ENCODE assay signal across 16 cellular contexts in genomic region chr21:34215911-34216310, GRCh38.
DNase-seq lines count a peak whose midpoint lies in the region; ATAC-seq and TF ChIP-seq lines count a peak whose summit lies in the region.
"Had no signal": no experiment of that assay in that cellular context is flagged by ENCODE, and none has a peak within 500 bp of the region (broad histone marks: within the 10 kb centered on the region; RNA-seq: fewer than 3 reads in every experiment).

No MANE protein-coding gene starts in this region.

- peak overlapping the region; percentile 28 to 71 for H3K27ac ChIP-seq in ascending aorta
- peak overlapping the region in 4 of 10 donors; percentile 8 to 43 (median 30) for H3K27ac ChIP-seq in heart right ventricle
- H3K27ac ChIP-seq in aorta (ENCODE audit: low read depth in 1 of 2, low read length in 2 of 2), result peak overlapping the region; percentile 10 to 49
- H3K27ac ChIP-seq: BLaER1 treated with 17β-estradiol and CSF1 and Interleukin-3, amounts not matched to agents 10 nM and 100 nM; RWPE1 had no signal

- no peak for DNase-seq in ascending aorta (ENCODE audit: low spot score in 2 of 2)
- no peak for DNase-seq in heart right ventricle
- peak; percentile 12 for DNase-seq in retina
- DNase-seq in aorta, result no peak
- no peak for DNase-seq in NCI-H2227 (lab: John Stamatoyannopoulos, UW; ENCODE audit: unreplicated experiment)
- DNase-seq: DMS79 treated with DMSO at 0.1 percent for 48 hours, NCI-H1417, NCI-H1930, NCI-H2171 treated with DMSO at 0.1 percent for 48 hours, NCI-H510A, NCI-H774, PC-3 had no signal

- intact Hi-C loops in ascending aorta (cut with DNase I) (no loop called here), heart right ventricle (cut with DNase I) (no loop called here), aorta (cut with DNase I) (no loop called here)

- 31 to 36% methylated on average over 6 of the region's 6 CpGs for WGBS in heart right ventricle, 2 donors
- 4 to 20% methylated on average over 6 of the region's 6 CpGs for WGBS in aorta, 2 donors

- peaks cover 0 to 11% of the 10 kb centered on the region in 2 donors for H3K9me3 ChIP-seq in ascending aorta
- H3K9me3 ChIP-seq in heart right ventricle, result peaks cover 0 to 20% (median 4%) of the 10 kb centered on the region in 11 donors
- H3K9me3 ChIP-seq in aorta (ENCODE audit: control insufficient read depth, low read length), result peaks cover 1% of the 10 kb centered on the region

- H3K36me3 ChIP-seq in ascending aorta (no peaks in the 10 kb centered on the region), heart right ventricle (no peaks in the 10 kb centered on the region), aorta (ENCODE audit: control insufficient read depth in 1 of 2, insufficient read depth in 2 of 2, low read length in 1 of 2) (no peaks in the 10 kb centered on the region)

- H3K4me3 ChIP-seq in ascending aorta (peak overlapping the region in 1 of 2 donors; percentile 39), heart right ventricle (peak overlapping the region in 1 of 10 donors; percentile 7), aorta (ENCODE audit: low read length in 2 of 2) (no peak overlapping the region)
- H3K4me3 ChIP-seq: BLaER1 treated with 17β-estradiol and CSF1 and Interleukin-3, amounts not matched to agents 10 nM and 100 nM had no signal

- H3K4me1 ChIP-seq in ascending aorta, result peaks cover 0 to 14% of the 10 kb centered on the region in 2 donors
- H3K4me1 ChIP-seq in heart right ventricle, result peaks cover 0 to 25% (median 9%) of the 10 kb centered on the region in 9 donors
- H3K4me1 ChIP-seq in aorta (ENCODE audit: control insufficient read depth in 1 of 2, insufficient read depth in 2 of 2, low read length in 2 of 2), result peaks cover 0 to 4% of the 10 kb centered on the region in 2 donors
- H3K4me1 ChIP-seq: BLaER1 treated with 17β-estradiol and CSF1 and Interleukin-3, amounts not matched to agents 10 nM and 100 nM had no signal

- H3K27me3 ChIP-seq in ascending aorta (no peaks in the 10 kb centered on the region), heart right ventricle (no peaks in the 10 kb centered on the region), aorta (ENCODE audit: control insufficient read depth in 1 of 2, insufficient read depth in 2 of 2, low read length in 1 of 2) (no peaks in the 10 kb centered on the region)
- H3K27me3 ChIP-seq: BLaER1 treated with 17β-estradiol and CSF1 and Interleukin-3, amounts not matched to agents 10 nM and 100 nM had no signal

- TF ChIP-seq CTCF in ascending aorta (IDR thresholded peaks at IDR 0.05) (no peak), heart right ventricle (IDR thresholded peaks at IDR 0.05) (no peak)

- peak in 6 of 8 donors; percentile 53 to 83 (median 66) for ATAC-seq in heart right ventricle
- ATAC-seq in aorta (ENCODE audit: low FRiP score), result no peak
- ATAC-seq in HG02885 (IDR thresholded peaks at IDR 0.05; ENCODE audit: poor library complexity, unreplicated experiment), result no peak
- no peak for ATAC-seq in HG03095 (IDR thresholded peaks at IDR 0.05; ENCODE audit: unreplicated experiment)
- ATAC-seq: PC-3 had no signal

Comparison
In these comparisons a context has a peak if more than half of its experiments do, and no peak if none do; other contexts are left out.
1. ATAC-seq: peak in heart right ventricle (6 of 8); none in aorta (single experiment), HG02885 (single experiment) and HG03095 (single experiment).